In the genomic region with DNA sequence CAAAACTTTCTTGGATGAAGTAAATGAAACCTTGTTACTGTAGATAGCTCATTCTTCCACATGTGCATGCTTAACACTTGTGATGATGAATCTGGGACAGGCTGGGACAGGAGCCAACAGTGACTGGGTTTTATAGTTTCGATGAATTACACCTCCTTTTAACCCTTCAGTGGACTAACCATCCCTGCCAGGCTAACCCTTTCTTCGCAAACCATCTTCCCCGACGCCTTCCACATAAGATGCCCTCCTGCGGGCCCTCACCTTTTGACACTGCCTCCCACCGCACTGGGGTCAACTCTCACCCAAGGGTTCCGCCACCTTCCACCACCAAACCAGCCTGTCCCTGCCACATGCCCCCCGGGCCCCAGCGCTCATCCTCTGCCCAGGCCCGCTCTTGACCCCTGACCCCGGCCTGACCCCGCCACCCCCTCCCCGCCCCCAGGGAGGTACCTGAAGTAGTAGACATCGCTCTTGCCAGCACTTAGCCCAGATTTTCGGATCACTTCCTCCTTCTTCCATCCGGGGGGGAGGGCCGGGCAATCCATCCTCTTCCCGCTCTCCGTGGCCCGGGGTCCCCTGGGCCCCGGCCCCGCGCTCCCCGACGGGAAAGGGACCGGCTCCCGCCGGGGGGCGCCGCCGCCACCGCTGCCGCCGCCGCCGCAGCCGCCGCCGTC, we compare ENCODE assay signal across 8 cellular contexts. TPM values are rescaled to one million over a fixed set of nuclear protein-coding genes. Genes with fewer than 3 reads are reported as not detected.
DNase-seq lines count a peak whose midpoint lies in the region; ATAC-seq and TF ChIP-seq lines count a peak whose summit lies in the region.

No MANE protein-coding gene starts in this region.

- ATAC-seq in HCT116: peak; percentile 10
- ATAC-seq in left ventricle myocardium superior: no peak

- H3K9me3 ChIP-seq in HCT116 (ENCODE audit: control insufficient read depth in 1 of 2, insufficient read depth in 1 of 2, low read depth in 1 of 2, low read length in 2 of 2): no peaks in the 10 kb centered on the region

- H3K4me1 ChIP-seq in HCT116 (ENCODE audit: control insufficient read depth in 1 of 2, insufficient read depth in 2 of 2, low read length in 2 of 2): peaks cover 10 to 17% of the 10 kb centered on the region in 2 experiments

- RAD21 ChIA-PET in HCT116 (lab: Charles Lee; ENCODE audit: low non-redundant PET in 1 of 2, low total read pairs in 2 of 2, uncharacterized antibody in 2 of 2, unreplicated experiment in 2 of 2): interaction anchor here in 1 of 2 experiments (1.3 kb wide), 1 partner anchor 47 kb away, joined by 9 read pairs; the partner anchor contains the start of gene POLI

- H3K36me3 ChIP-seq in HCT116 (ENCODE audit: control insufficient read depth in 1 of 2, insufficient read depth in 2 of 2, low read length in 2 of 2): 0 out of 4 replicates have a peak, but pooled peaks cover 0 to 2% of the 10 kb centered on the region in 2 experiments

- CTCF ChIA-PET in HCT116 (lab: Charles Lee): interaction anchor here (1.3 to 2.3 kb wide), 2 partner anchors 47 to 96 kb away, joined by 4 to 12 read pairs; partner anchors contain the start of gene POLI

- POLR2A ChIA-PET in HCT116 (lab: Charles Lee): interaction anchor here (1.3 kb wide), 1 partner anchor 46 kb away, joined by 9 read pairs; the partner anchor contains the start of gene POLI

- H4K20me1 ChIP-seq in HCT116 (ENCODE audit: insufficient read depth): peaks cover 17% of the 10 kb centered on the region; the same call in 1 of the 2 replicates

- no TSS peak for BruUV-seq in HCT116 (replicated peaks; lab: Mats Ljungman, UMichigan)

- H3K79me2 ChIP-seq in HCT116 (ENCODE audit: insufficient read depth, low read length): peaks cover 53% of the 10 kb centered on the region

- no peak for TF ChIP-seq RAD21 in HCT116 (IDR thresholded peaks at IDR 0.05; ENCODE audit: low read depth)

- in situ Hi-C loops in G401 (cut with HindIII; ENCODE audit: low sequenced_read_pairs): no loop called here

- H3K27me3 ChIP-seq in HCT116 (ENCODE audit: insufficient read depth, low read length): no peaks in the 10 kb centered on the region

- WGBS in adipose tissue, 3 donors: 0 to 2% (median 1%) methylated on average over 17 to 39 of the region's 39 CpGs

- intact Hi-C loops in HCT116 (cut with micrococcal nuclease): loop anchor here (1.0 to 10.0 kb wide), 4 partner anchors 46 to 451 kb away; partner anchors contain the start of gene POLI
- intact Hi-C loops in left ventricle myocardium superior (cut with micrococcal nuclease): no loop called here

- peak overlapping the region; percentile 67 to 81 for H3K4me3 ChIP-seq in HCT116 (replicated peaks in 1 of 2; ENCODE audit: low read depth in 1 of 2, low read length in 2 of 2)

- no peak for TF ChIP-seq POLR2A in HCT116 (IDR thresholded peaks at IDR 0.05; ENCODE audit: borderline replicate concordance, extremely low read depth, insufficient read depth, insufficient read length)

- no peak for TF ChIP-seq CTCF in HCT116 (IDR thresholded peaks at IDR 0.05 in 2 of 3, conservative IDR thresholded peaks at IDR 0.05 in 1 of 3; ENCODE audit: borderline replicate concordance in 1 of 3, insufficient read depth in 1 of 3, low read depth in 2 of 3, low read length in 2 of 3)

- H2AFZ ChIP-seq in HCT116 (ENCODE audit: low read depth, low read length, poor library complexity, severe bottlenecking): no peak overlapping the region

- H3K9me2 ChIP-seq in HCT116 (ENCODE audit: insufficient read depth): no peaks in the 10 kb centered on the region

- peak overlapping the region; percentile 75 for H3K4me2 ChIP-seq in HCT116 (ENCODE audit: low read length)

- H3K27ac ChIP-seq in HCT116 (ENCODE audit: low read depth, low read length): peak overlapping the region; percentile 71
- H3K27ac ChIP-seq in adipose tissue (ENCODE audit: low read depth, low read length): peak overlapping the region; percentile 78

- DNase-seq in G401 (ENCODE audit: low spot score): peak; percentile 49
- DNase-seq in HCT116 (ENCODE audit: low read depth, low spot score): peak; percentile 59
- peak; percentile 93 for DNase-seq in M059J (ENCODE audit: low read depth)
- DNase-seq in SKM-1 treated with dmso at 0.1 percent for 144 hours (lab: John Stamatoyannopoulos, UW; ENCODE audit: unreplicated experiment): peak; percentile 44
- peak; percentile 50 for DNase-seq in left ventricle myocardium superior
- peak; percentile 87 for DNase-seq in renal cortical epithelial cell (ENCODE audit: low read depth)
- DNase-seq in GF-D8 (lab: John Stamatoyannopoulos, UW): no peak

- peak overlapping the region; percentile 68 for H3K9ac ChIP-seq in HCT116 (ENCODE audit: low read length)

TF ChIP-seq in HCT116, 20 proteins besides CTCF, POLR2A, EP300 and RAD21:
- TF ChIP-seq TCF7L2 (IDR thresholded peaks at IDR 0.05; ENCODE audit: borderline replicate concordance, extremely low read depth, insufficient read depth, insufficient read length): no peak
- TF ChIP-seq, protein P1, sequence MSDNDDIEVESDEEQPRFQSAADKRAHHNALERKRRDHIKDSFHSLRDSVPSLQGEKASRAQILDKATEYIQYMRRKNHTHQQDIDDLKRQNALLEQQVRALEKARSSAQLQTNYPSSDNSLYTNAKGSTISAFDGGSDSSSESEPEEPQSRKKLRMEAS (IDR thresholded peaks at IDR 0.05): peak; percentile 45; the same call in 1 of the 2 replicates
- TF ChIP-seq ZFX (IDR thresholded peaks at IDR 0.05): no peak
- TF ChIP-seq SIN3A (IDR thresholded peaks at IDR 0.05; ENCODE audit: low read depth): 0 out of 2 replicates have a peak, but pooled peaks have one; percentile 2
- no peak for TF ChIP-seq ELF1 (IDR thresholded peaks at IDR 0.05; ENCODE audit: borderline replicate concordance, low read depth)
- TF ChIP-seq CBX3 (IDR thresholded peaks at IDR 0.05; ENCODE audit: low read depth): no peak
- TF ChIP-seq EZH2phosphoT487 (IDR thresholded peaks at IDR 0.05; ENCODE audit: borderline replicate concordance): no peak
- TF ChIP-seq, protein P2, sequence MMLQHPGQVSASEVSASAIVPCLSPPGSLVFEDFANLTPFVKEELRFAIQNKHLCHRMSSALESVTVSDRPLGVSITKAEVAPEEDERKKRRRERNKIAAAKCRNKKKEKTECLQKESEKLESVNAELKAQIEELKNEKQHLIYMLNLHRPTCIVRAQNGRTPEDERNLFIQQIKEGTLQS (IDR thresholded peaks at IDR 0.05): no peak

RNA-seq across cellular contexts. Expression of gene MBD2, which starts 0.8 kb away (rescaled TPM):
- 29.3 and 36.0 TPM in 2 replicates for total RNA-seq in G401 (2014; rRNA removed; shearing (Covaris generic))
- total RNA-seq in HCT116 (2021; ENCODE audit: unreplicated experiment): 79.1 TPM
- 29.1 and 52.5 TPM in 2 replicates for polyA plus RNA-seq in HCT116 (2012)
- 37.1 and 49.7 TPM in 2 replicates for total RNA-seq in M059J (2014; rRNA removed; shearing (Covaris generic))
- polyA plus RNA-seq in adipose tissue: 10 to 100 TPM; 25.2 to 39.3 (median 32.5) TPM
- total RNA-seq in left ventricle myocardium superior: 46.3 TPM
- total RNA-seq in renal cortical epithelial cell: 33.5 and 38.4 TPM in 2 replicates

RNA-seq across cellular contexts. Expression of gene POLI, which starts 45.6 kb away (rescaled TPM):
- total RNA-seq in G401 (2014; rRNA removed; shearing (Covaris generic)): 16.9 and 34.5 TPM in 2 replicates
- total RNA-seq in HCT116 (2021; ENCODE audit: unreplicated experiment): 20.6 TPM
- 7.4 and 8.9 TPM in 2 replicates for polyA plus RNA-seq in HCT116 (2012)
- total RNA-seq in M059J (2014; rRNA removed; shearing (Covaris generic)): 21.9 and 22.7 TPM in 2 replicates
- 10 to 100 TPM in 2 of 3 donors, 1 to 10 TPM in 1; 7.7 to 23.1 (median 10.8) TPM for polyA plus RNA-seq in adipose tissue
- 20.5 TPM for total RNA-seq in left ventricle myocardium superior
- total RNA-seq in renal cortical epithelial cell: 16.5 and 41.1 TPM in 2 replicates
